Comparison of ENCODE assay signal across 8 cellular contexts in the genomic region with DNA sequence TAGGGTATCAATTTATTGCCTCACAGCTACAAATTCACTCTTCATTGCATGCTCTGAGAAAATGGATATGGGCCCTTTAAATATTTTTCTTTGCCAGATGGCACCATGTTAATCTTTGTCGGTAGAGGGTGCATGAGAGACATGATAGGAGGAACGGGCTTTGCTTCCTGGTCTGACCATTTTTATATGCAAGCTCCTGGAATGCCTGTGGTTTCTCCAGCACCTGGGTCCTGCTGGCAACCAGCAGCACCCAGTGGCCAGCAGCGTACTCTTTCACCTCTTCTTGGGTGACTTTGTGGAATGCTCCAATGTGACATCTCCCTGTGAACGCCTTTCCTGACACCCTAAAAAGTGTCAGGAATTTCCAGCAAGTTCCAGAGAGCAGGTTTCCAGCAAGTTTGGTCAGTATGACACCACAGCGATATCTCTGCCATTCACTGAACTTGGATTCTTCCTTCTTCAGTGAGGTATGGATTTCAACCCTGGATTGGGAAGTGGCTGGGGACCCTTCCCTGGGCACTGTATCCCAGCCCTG.
DNase-seq lines count a peak whose midpoint lies in the region; ATAC-seq, FAIRE-seq and TF ChIP-seq lines count a peak whose summit lies in the region.

No MANE protein-coding gene starts in this region.

- H3K4me3 ChIP-seq in GM12878 (no peak overlapping the region), lower lobe of right lung (peak overlapping the region; percentile 41)

- no peak overlapping the region for H3K9ac ChIP-seq in GM12878 (ENCODE audit: control insufficient read depth, insufficient read depth, low read length)

- FAIRE-seq in GM12878 (lab: Jason Lieb, UNC) = no peak

- H3K27ac ChIP-seq in GM12878 (ENCODE audit: control insufficient read depth, insufficient read depth) (no peak overlapping the region), lower lobe of right lung (peak overlapping the region; percentile 68)

- 33% methylated on average over 5 of the region's 5 CpGs for WGBS in GM12878 (ENCODE audit: insufficient coverage, insufficient replicate concordance, low lambda C conversion rate, missing lambda C conversion rate)

- no peak overlapping the region for H3K4me2 ChIP-seq in GM12878 (ENCODE audit: control insufficient read depth, insufficient read depth)

- CTCF ChIA-PET in GM12878 (lab: Yijun Ruan, JAX) = interaction anchor here (1.2 to 1.3 kb wide), 3 partner anchors 26 to 435 kb away, joined by 3 to 6 read pairs (median 5); no protein-coding TSS in a partner anchor

- no peak for TF ChIP-seq EP300 in GM12878 (IDR thresholded peaks at IDR 0.05; ENCODE audit: borderline replicate concordance in 1 of 2, control insufficient read depth in 1 of 2, low read depth in 2 of 2, low read length in 2 of 2)

- H3K36me3 ChIP-seq in GM12878 (ENCODE audit: control insufficient read depth in 2 of 2, insufficient read depth in 2 of 2, low read length in 1 of 2) = no peaks in the 10 kb centered on the region
- no peaks in the 10 kb centered on the region for H3K36me3 ChIP-seq in lower lobe of right lung

- no peak overlapping the region for H2AFZ ChIP-seq in GM12878 (ENCODE audit: control insufficient read depth, low read depth, low read length)

- RAD21 ChIA-PET in GM12878 (lab: Charles Lee; ENCODE audit: unreplicated experiment) = no interaction called here

- peak in 1 of 3 experiments; percentile 8; a peak in 1 of 6 replicates for TF ChIP-seq CTCF in GM12878 (IDR thresholded peaks at IDR 0.05 in 2 of 3, conservative IDR thresholded peaks at IDR 0.05 in 1 of 3; ENCODE audit: control insufficient read depth in 2 of 3, extremely low read depth in 1 of 3, insufficient read depth in 1 of 3, low read depth in 3 of 3, low read length in 3 of 3)
- peak; percentile 44 for TF ChIP-seq CTCF in lower lobe of right lung (IDR thresholded peaks at IDR 0.05)

- SMC1A ChIA-PET in GM12878 (lab: Charles Lee; ENCODE audit: uncharacterized antibody, unreplicated experiment) = interaction anchor here (0.6 to 1.1 kb wide), 2 partner anchors 11 to 22 kb away, joined by 3 to 4 read pairs; no protein-coding TSS in a partner anchor

- H3K27me3 ChIP-seq in GM12878 (replicated peaks in 1 of 2; ENCODE audit: control insufficient read depth in 2 of 2, insufficient read depth in 2 of 2, low read length in 1 of 2) (no peaks in the 10 kb centered on the region; a peak in 1 of 4 replicates), lower lobe of right lung (ENCODE audit: low read depth) (no peaks in the 10 kb centered on the region)

- no peak for TF ChIP-seq POLR2A in GM12878 (IDR thresholded peaks at IDR 0.05; ENCODE audit: low read depth, low read length)

- DNase-seq in NCI-H2171 (lab: John Stamatoyannopoulos, UW) = peak; percentile 4
- DNase-seq in GM12878 (ENCODE audit: low read depth, low spot score) = no peak
- peak; percentile 61 for DNase-seq in lower lobe of right lung
- no peak for DNase-seq in stimulated activated CD8-positive, alpha-beta memory T cell treated with anti-CD3 and anti-CD28 coated beads, Interleukin-4, amount 100 ng/mL, for 48 hours
- no peak for DNase-seq in NCI-H1105 treated with DMSO at 0.1 percent for 48 hours (lab: John Stamatoyannopoulos, UW)
- DNase-seq in cerebellum (ENCODE audit: low spot score) = no peak

- POLR2A ChIA-PET in GM12878 (lab: Charles Lee) = no interaction called here

- intact Hi-C loops in GM12878 (cut with micrococcal nuclease; ENCODE audit: unreplicated experiment) (no loop called here), lower lobe of right lung (cut with DNase I) (no loop called here)

- no peaks in the 10 kb centered on the region for H3K79me2 ChIP-seq in GM12878 (ENCODE audit: control insufficient read depth, insufficient read depth, low read length)

- no peaks in the 10 kb centered on the region for H4K20me1 ChIP-seq in GM12878 (ENCODE audit: control insufficient read depth, insufficient read depth)

- no TSS peak for BruUV-seq in GM12878 (replicated peaks; lab: Mats Ljungman, UMichigan)

- no peaks in the 10 kb centered on the region for H3K4me1 ChIP-seq in GM12878 (ENCODE audit: control insufficient read depth, insufficient read depth, low read length)
- H3K4me1 ChIP-seq in lower lobe of right lung = peaks cover 4% of the 10 kb centered on the region

- TF ChIP-seq RAD21 in GM12878 (IDR thresholded peaks at IDR 0.05; ENCODE audit: insufficient read depth, low read depth, low read length) = no peak

- peak; percentile 65 for ATAC-seq in GM18502 (IDR thresholded peaks at IDR 0.05; ENCODE audit: poor library complexity, unreplicated experiment)
- ATAC-seq in GM12878 = peak; percentile 55; the same call in 2 of the 3 replicates
- peak; percentile 96 to 97 for ATAC-seq in lower lobe of right lung
- ATAC-seq in GM18868 (IDR thresholded peaks at IDR 0.05; ENCODE audit: unreplicated experiment) = no peak

- in situ Hi-C loops in GM12878 (cut with MboI) = no loop called here

- H3K9me3 ChIP-seq in GM12878 (replicated peaks; ENCODE audit: control insufficient read depth, insufficient read depth, low read length) (no peaks in the 10 kb centered on the region), lower lobe of right lung (peaks cover 5% of the 10 kb centered on the region)

TF ChIP-seq in GM12878, 131 proteins besides CTCF, POLR2A, EP300 and RAD21 (continues in another document):
- TF ChIP-seq PAX5 (IDR thresholded peaks at IDR 0.05; ENCODE audit: borderline replicate concordance, low read depth, low read length) (no peak), NR2C2 (IDR thresholded peaks at IDR 0.05; ENCODE audit: borderline replicate concordance, control insufficient read depth, insufficient read length, low read depth) (no peak), CHD1 (IDR thresholded peaks at IDR 0.05; ENCODE audit: low read depth, low read length) (no peak), BRCA1 (IDR thresholded peaks at IDR 0.05; ENCODE audit: low read depth, low read length) (no peak), GABPA (IDR thresholded peaks at IDR 0.05; ENCODE audit: low read depth) (no peak), NRF1 (conservative IDR thresholded peaks at IDR 0.05; ENCODE audit: low read depth, low read length) (no peak), CREB1 (IDR thresholded peaks at IDR 0.05; ENCODE audit: low read depth) (no peak), SPI1 (IDR thresholded peaks at IDR 0.05; ENCODE audit: borderline replicate concordance, insufficient read depth, low read depth, low read length) (no peak), EGR1 (IDR thresholded peaks at IDR 0.05; ENCODE audit: borderline replicate concordance in 1 of 2, low read depth in 2 of 2, low read length in 2 of 2) (no peak), ZNF217 (IDR thresholded peaks at IDR 0.05) (no peak), TCF12 (IDR thresholded peaks at IDR 0.05; ENCODE audit: low read depth, low read length) (no peak)
- TF ChIP-seq, protein P1, sequence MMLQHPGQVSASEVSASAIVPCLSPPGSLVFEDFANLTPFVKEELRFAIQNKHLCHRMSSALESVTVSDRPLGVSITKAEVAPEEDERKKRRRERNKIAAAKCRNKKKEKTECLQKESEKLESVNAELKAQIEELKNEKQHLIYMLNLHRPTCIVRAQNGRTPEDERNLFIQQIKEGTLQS (IDR thresholded peaks at IDR 0.05; ENCODE audit: borderline replicate concordance, extremely low read depth, low read depth, low read length) = no peak
- TF ChIP-seq, protein P2, sequence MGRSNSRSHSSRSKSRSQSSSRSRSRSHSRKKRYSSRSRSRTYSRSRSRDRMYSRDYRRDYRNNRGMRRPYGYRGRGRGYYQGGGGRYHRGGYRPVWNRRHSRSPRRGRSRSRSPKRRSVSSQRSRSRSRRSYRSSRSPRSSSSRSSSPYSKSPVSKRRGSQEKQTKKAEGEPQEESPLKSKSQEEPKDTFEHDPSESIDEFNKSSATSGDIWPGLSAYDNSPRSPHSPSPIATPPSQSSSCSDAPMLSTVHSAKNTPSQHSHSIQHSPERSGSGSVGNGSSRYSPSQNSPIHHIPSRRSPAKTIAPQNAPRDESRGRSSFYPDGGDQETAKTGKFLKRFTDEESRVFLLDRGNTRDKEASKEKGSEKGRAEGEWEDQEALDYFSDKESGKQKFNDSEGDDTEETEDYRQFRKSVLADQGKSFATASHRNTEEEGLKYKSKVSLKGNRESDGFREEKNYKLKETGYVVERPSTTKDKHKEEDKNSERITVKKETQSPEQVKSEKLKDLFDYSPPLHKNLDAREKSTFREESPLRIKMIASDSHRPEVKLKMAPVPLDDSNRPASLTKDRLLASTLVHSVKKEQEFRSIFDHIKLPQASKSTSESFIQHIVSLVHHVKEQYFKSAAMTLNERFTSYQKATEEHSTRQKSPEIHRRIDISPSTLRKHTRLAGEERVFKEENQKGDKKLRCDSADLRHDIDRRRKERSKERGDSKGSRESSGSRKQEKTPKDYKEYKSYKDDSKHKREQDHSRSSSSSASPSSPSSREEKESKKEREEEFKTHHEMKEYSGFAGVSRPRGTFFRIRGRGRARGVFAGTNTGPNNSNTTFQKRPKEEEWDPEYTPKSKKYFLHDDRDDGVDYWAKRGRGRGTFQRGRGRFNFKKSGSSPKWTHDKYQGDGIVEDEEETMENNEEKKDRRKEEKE (IDR thresholded peaks at IDR 0.05) = no peak
- TF ChIP-seq, protein P3, sequence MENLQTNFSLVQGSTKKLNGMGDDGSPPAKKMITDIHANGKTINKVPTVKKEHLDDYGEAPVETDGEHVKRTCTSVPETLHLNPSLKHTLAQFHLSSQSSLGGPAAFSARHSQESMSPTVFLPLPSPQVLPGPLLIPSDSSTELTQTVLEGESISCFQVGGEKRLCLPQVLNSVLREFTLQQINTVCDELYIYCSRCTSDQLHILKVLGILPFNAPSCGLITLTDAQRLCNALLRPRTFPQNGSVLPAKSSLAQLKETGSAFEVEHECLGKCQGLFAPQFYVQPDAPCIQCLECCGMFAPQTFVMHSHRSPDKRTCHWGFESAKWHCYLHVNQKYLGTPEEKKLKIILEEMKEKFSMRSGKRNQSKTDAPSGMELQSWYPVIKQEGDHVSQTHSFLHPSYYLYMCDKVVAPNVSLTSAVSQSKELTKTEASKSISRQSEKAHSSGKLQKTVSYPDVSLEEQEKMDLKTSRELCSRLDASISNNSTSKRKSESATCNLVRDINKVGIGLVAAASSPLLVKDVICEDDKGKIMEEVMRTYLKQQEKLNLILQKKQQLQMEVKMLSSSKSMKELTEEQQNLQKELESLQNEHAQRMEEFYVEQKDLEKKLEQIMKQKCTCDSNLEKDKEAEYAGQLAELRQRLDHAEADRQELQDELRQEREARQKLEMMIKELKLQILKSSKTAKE (IDR thresholded peaks at IDR 0.05; ENCODE audit: low read depth, poor library complexity, severe bottlenecking) = no peak

Comparison
In these comparisons a context has a peak if more than half of its experiments do, and no peak if none do; other contexts are left out.
1. DNase-seq: peak in NCI-H2171 (single experiment) and lower lobe of right lung (single experiment); none in GM12878 (single experiment), stimulated activated CD8-positive, alpha-beta memory T cell treated with anti-CD3 and anti-CD28 coated beads, Interleukin-4, amount 100 ng/mL, for 48 hours (single experiment), NCI-H1105 treated with DMSO at 0.1 percent for 48 hours (single experiment) and cerebellum (single experiment).